Comparison of ENCODE assay signal across 9 cellular contexts in the genomic region with DNA sequence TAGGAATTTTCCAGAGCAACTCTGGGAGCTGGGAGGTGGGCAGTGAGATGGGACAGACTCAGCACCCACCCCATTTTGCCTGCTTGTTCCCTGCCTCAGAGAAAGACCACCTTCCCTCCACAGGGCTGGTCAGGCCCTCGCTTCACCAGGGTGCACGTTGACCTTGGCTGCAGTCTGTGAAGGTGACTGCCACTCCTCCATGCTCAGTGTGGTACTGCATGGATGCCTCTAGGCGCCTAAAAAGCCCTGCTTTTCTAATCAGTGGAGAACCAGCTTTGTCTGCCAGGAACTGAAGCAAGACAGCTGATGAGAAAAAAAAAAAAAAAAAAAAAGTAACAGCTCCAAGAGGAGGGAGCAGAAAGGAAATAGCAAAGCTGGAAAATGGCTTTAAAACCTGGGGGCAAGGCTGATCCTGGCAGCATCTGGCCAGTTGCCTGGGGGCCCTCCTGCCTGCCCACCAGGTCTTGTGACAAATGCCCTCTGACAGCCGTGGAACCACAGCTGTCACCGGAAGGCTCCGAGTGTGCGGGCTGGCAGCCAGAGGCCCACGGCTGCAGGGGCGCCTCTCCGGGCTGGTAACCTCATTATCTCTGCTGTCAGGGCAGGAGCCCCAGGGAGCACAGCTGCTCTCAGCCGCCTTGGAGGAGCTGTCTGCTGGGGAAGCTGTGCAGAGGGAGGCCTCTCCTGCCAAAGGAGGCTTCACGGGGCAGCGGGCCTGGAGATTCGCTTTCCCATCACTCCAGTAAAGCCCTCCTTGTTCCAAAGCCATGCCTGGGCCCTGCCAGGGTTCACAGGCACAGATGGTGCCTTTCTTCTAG. TPM values are rescaled to one million over a fixed set of nuclear protein-coding genes. Genes with fewer than 3 reads are reported as not detected.
DNase-seq lines count a peak whose midpoint lies in the region; ATAC-seq and TF ChIP-seq lines count a peak whose summit lies in the region.
"Had no signal": no experiment of that assay in that cellular context is flagged by ENCODE, and none has a peak within 500 bp of the region (broad histone marks: within the 10 kb centered on the region; RNA-seq: fewer than 3 reads in every experiment).

No MANE protein-coding gene starts in this region.

- no peaks in the 10 kb centered on the region for H3K9me3 Mint-ChIP-seq in activated naive CD8-positive, alpha-beta T cell treated with anti-CD3 and anti-CD28 coated beads, Interleukin-2, amount 10 ng/mL, durations not matched to agents 7 days and 5 days
- no peaks in the 10 kb centered on the region for H3K9me3 Mint-ChIP-seq in activated naive CD8-positive, alpha-beta T cell treated with anti-CD3 and anti-CD28 coated beads, Interleukin-2, amount 50 U/mL, for 24 hours
- H3K9me3 Mint-ChIP-seq: T-helper 1 cell treated with Interleukin-12 subunit alpha and Interleukin-12 subunit beta and Interleukin-4 antibody, amounts not matched to agents 30 μg/mL and 1 μg/mL, for 36 hours had no signal

- H3K36me3 ChIP-seq in esophagus squamous epithelium, result peaks cover 0 to 9% (median 0%) of the 10 kb centered on the region in 3 donors
- no peaks in the 10 kb centered on the region for H3K36me3 ChIP-seq in neuron (ENCODE audit: insufficient read depth, low read length)

- H2AFZ ChIP-seq in neuron (ENCODE audit: low read depth, low read length), result peak overlapping the region; percentile 6

- H3K9me3 ChIP-seq in esophagus squamous epithelium (no peaks in the 10 kb centered on the region), neuron (ENCODE audit: low read length) (no peaks in the 10 kb centered on the region)

- H3K4me1 Mint-ChIP-seq in activated naive CD8-positive, alpha-beta T cell treated with anti-CD3 and anti-CD28 coated beads, Interleukin-2, amount 10 ng/mL, durations not matched to agents 7 days and 5 days, result no peaks in the 10 kb centered on the region
- H3K4me1 Mint-ChIP-seq in activated naive CD8-positive, alpha-beta T cell treated with anti-CD3 and anti-CD28 coated beads, Interleukin-2, amount 50 U/mL, for 24 hours, result no peaks in the 10 kb centered on the region

- no peaks in the 10 kb centered on the region for H3K27me3 ChIP-seq in esophagus squamous epithelium
- H3K27me3 ChIP-seq in neuron (ENCODE audit: insufficient read depth, low read length), result no peaks in the 10 kb centered on the region

- DNase-seq in activated naive CD8-positive, alpha-beta T cell treated with anti-CD3 and anti-CD28 coated beads, Interleukin-2, amount 10 ng/mL, durations not matched to agents 7 days and 5 days, result no peak
- DNase-seq in activated naive CD8-positive, alpha-beta T cell treated with anti-CD3 and anti-CD28 coated beads, Interleukin-2, amount 50 U/mL, for 24 hours, result no peak
- DNase-seq in NCI-H69 (lab: John Stamatoyannopoulos, UW), result peak; percentile 99
- no peak for DNase-seq in esophagus squamous epithelium (lab: John Stamatoyannopoulos, UW)

- POLR2A ChIA-PET in activated naive CD8-positive, alpha-beta T cell treated with anti-CD3 and anti-CD28 coated beads, Interleukin-2, amount 10 ng/mL, durations not matched to agents 7 days and 5 days (lab: Charles Lee), result no interaction called here

- WGBS in esophagus squamous epithelium, 2 donors, result 3 to 17% methylated on average over 3 to 7 of the region's 14 CpGs

- H3K36me3 Mint-ChIP-seq in activated naive CD8-positive, alpha-beta T cell treated with anti-CD3 and anti-CD28 coated beads, Interleukin-2, amount 10 ng/mL, durations not matched to agents 7 days and 5 days, result no peaks in the 10 kb centered on the region
- H3K36me3 Mint-ChIP-seq in activated naive CD8-positive, alpha-beta T cell treated with anti-CD3 and anti-CD28 coated beads, Interleukin-2, amount 50 U/mL, for 24 hours (ENCODE audit: low read depth), result no peaks in the 10 kb centered on the region

- ATAC-seq in activated naive CD8-positive, alpha-beta T cell treated with anti-CD3 and anti-CD28 coated beads, Interleukin-2, amount 10 ng/mL, durations not matched to agents 7 days and 5 days (ENCODE audit: low read depth), result peak; percentile 73
- ATAC-seq in activated naive CD8-positive, alpha-beta T cell treated with anti-CD3 and anti-CD28 coated beads, Interleukin-2, amount 50 U/mL, for 24 hours, result no peak
- ATAC-seq in HG03457 (IDR thresholded peaks at IDR 0.05; ENCODE audit: unreplicated experiment) (no peak), HG02571 (IDR thresholded peaks at IDR 0.05; ENCODE audit: unreplicated experiment) (no peak), GM21619 (IDR thresholded peaks at IDR 0.05; ENCODE audit: unreplicated experiment) (no peak)

- H3K4me1 ChIP-seq in esophagus squamous epithelium (peaks cover 14 to 54% (median 33%) of the 10 kb centered on the region in 3 donors), neuron (ENCODE audit: insufficient read depth, low read length) (peaks cover 56% of the 10 kb centered on the region)

- peaks cover 2% of the 10 kb centered on the region for H3K27me3 Mint-ChIP-seq in activated naive CD8-positive, alpha-beta T cell treated with anti-CD3 and anti-CD28 coated beads, Interleukin-2, amount 10 ng/mL, durations not matched to agents 7 days and 5 days
- H3K27me3 Mint-ChIP-seq in activated naive CD8-positive, alpha-beta T cell treated with anti-CD3 and anti-CD28 coated beads, Interleukin-2, amount 50 U/mL, for 24 hours, result no peaks in the 10 kb centered on the region

- no peak overlapping the region for H3K27ac Mint-ChIP-seq in activated naive CD8-positive, alpha-beta T cell treated with anti-CD3 and anti-CD28 coated beads, Interleukin-2, amount 10 ng/mL, durations not matched to agents 7 days and 5 days
- no peak overlapping the region for H3K27ac Mint-ChIP-seq in activated naive CD8-positive, alpha-beta T cell treated with anti-CD3 and anti-CD28 coated beads, Interleukin-2, amount 50 U/mL, for 24 hours
- H3K27ac Mint-ChIP-seq: T-helper 1 cell treated with Interleukin-12 subunit alpha and Interleukin-12 subunit beta and Interleukin-4 antibody, amounts not matched to agents 30 μg/mL and 1 μg/mL, for 36 hours had no signal

- no peak for TF ChIP-seq POLR2A in esophagus squamous epithelium (IDR thresholded peaks at IDR 0.05)

- no peak overlapping the region for H3K4me3 Mint-ChIP-seq in activated naive CD8-positive, alpha-beta T cell treated with anti-CD3 and anti-CD28 coated beads, Interleukin-2, amount 10 ng/mL, durations not matched to agents 7 days and 5 days
- no peak overlapping the region for H3K4me3 Mint-ChIP-seq in activated naive CD8-positive, alpha-beta T cell treated with anti-CD3 and anti-CD28 coated beads, Interleukin-2, amount 50 U/mL, for 24 hours
- H3K4me3 Mint-ChIP-seq: T-helper 1 cell treated with Interleukin-12 subunit alpha and Interleukin-12 subunit beta and Interleukin-4 antibody, amounts not matched to agents 30 μg/mL and 1 μg/mL, for 36 hours had no signal

- H3K27ac ChIP-seq in esophagus squamous epithelium, result peak overlapping the region; percentile 36 to 73 (median 61)

- H3K4me3 ChIP-seq in esophagus squamous epithelium (peak overlapping the region in 2 of 4 donors; percentile 8 to 13), neuron (ENCODE audit: low read length) (peak overlapping the region; percentile 7)

- intact Hi-C loops in esophagus squamous epithelium (cut with DNase I), result no loop called here

- TF ChIP-seq CTCF in esophagus squamous epithelium (IDR thresholded peaks at IDR 0.05), result no peak

RNA-seq across cellular contexts. Expression of a gene that starts 13.7 kb away (rescaled TPM):
- under 1 TPM; 0.19 to 0.34 TPM for total RNA-seq in activated naive CD8-positive, alpha-beta T cell treated with anti-CD3 and anti-CD28 coated beads, Interleukin-2, amount 10 ng/mL, durations not matched to agents 7 days and 5 days
- 1 to 10 TPM in 2 of 4 donors, under 1 TPM in 2; 0.66 to 7.6 (median 2.8) TPM for total RNA-seq in esophagus squamous epithelium
